ENCODE assay signal across 1 cellular context in the genomic region with DNA sequence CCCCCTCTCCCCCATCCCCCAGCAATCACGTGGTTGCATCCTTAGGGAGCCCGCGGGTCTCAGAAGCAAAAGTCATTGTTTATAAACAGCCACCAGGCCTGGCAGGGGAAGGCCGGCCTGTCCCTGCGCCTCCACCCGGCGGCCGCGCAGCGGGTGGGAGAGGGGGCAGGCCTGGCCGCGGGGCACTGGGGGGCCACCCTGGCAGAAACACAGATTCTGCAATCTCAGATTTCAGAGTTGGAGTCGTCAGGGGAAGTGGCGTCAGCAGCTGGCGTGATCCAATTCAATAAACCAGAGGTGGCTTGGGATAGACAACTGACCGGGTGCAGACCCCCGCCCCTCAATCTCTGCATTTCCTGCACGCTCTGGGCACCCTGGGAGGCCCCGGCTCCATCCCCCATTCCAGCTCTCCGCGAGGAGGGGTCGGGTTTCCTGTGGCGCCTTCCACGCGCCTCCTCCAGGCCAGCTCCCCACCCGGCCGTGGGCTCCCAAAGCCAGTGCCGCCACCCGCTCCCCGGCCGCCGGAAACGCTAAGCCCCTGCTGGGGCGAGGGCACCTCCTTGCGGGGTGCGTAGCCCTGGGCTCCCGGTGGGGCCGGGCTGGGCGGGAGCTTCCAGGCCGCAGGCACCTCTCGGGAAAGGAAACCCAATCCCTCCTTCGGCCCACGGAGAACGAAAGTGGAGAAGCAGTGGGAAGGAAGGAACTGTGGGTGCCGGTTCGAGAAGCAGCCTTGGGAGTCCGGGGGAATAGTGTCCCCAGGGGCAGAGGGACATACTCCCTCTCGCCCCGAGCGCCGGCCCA.
TF ChIP-seq lines count a peak whose summit lies in the region.

No MANE protein-coding gene starts in this region.

TF ChIP-seq in IMR-90, 13 proteins besides CTCF, POLR2A, EP300 and RAD21:
- TF ChIP-seq CHD1 (IDR thresholded peaks at IDR 0.05; ENCODE audit: low read depth, low read length) (peak; percentile 34; the same call in 1 of the 2 replicates), RFX5 (IDR thresholded peaks at IDR 0.05; ENCODE audit: low read depth, low read length) (no peak), MXI1 (IDR thresholded peaks at IDR 0.05; ENCODE audit: borderline replicate concordance, low read depth, low read length) (peak; percentile 17; the same call in 1 of the 2 replicates)
- TF ChIP-seq, protein P1, sequence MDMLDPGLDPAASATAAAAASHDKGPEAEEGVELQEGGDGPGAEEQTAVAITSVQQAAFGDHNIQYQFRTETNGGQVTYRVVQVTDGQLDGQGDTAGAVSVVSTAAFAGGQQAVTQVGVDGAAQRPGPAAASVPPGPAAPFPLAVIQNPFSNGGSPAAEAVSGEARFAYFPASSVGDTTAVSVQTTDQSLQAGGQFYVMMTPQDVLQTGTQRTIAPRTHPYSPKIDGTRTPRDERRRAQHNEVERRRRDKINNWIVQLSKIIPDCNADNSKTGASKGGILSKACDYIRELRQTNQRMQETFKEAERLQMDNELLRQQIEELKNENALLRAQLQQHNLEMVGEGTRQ (IDR thresholded peaks at IDR 0.05; ENCODE audit: low read depth, low read length), result peak; percentile 78
